8 cellular contexts compared by ENCODE assay signal in genomic region chr16:71461686-71462648, GRCh38. TPM values are rescaled to one million over a fixed set of nuclear protein-coding genes. Genes with fewer than 3 reads are reported as not detected.
DNase-seq lines count a peak whose midpoint lies in the region; ATAC-seq and TF ChIP-seq lines count a peak whose summit lies in the region.

ZNF23 (minus strand) TSS chr16:71462247; CDS start chr16:71456796, 5,451 bp downstream.

- H3K9ac ChIP-seq in liver (ENCODE audit: low read depth in 1 of 2, low read length in 2 of 2) = peak within 1 kb of the TSS; percentile 46 to 81

- TF ChIP-seq CTCF in liver (IDR thresholded peaks at IDR 0.05; ENCODE audit: low read depth, low read length, missing input control) = no peak

- peaks cover 0 to 12% (median 10%) of the 10 kb centered on the region in 4 donors for H3K4me1 ChIP-seq in liver (ENCODE audit: control insufficient read depth in 4 of 4, insufficient read depth in 4 of 4, low read length in 3 of 4)

- under 1% methylated on average over 52 of the region's 52 CpGs for WGBS in liver

- H3K9me3 ChIP-seq in liver (ENCODE audit: control insufficient read depth in 4 of 4, low read length in 3 of 4) = no peaks in the 10 kb centered on the region

- H3K4me3 ChIP-seq in liver (ENCODE audit: low read depth in 1 of 3, low read length in 3 of 3) = peak within 1 kb of the TSS; percentile 69 to 91 (median 87)

- H3K36me3 ChIP-seq in liver (ENCODE audit: control insufficient read depth in 4 of 4, insufficient read depth in 3 of 4, low read depth in 1 of 4, low read length in 3 of 4) = no peaks in the 10 kb centered on the region

- no peaks in the 10 kb centered on the region for H3K27me3 ChIP-seq in liver (ENCODE audit: control insufficient read depth in 4 of 4, insufficient read depth in 4 of 4, low read length in 3 of 4)

- ATAC-seq in GM18909 (IDR thresholded peaks at IDR 0.05; ENCODE audit: poor library complexity, unreplicated experiment) (peak; percentile 98), HG03159 (IDR thresholded peaks at IDR 0.05; ENCODE audit: unreplicated experiment) (peak; percentile 97)

- peak; percentile 6 to 28 for TF ChIP-seq RAD21 in liver (IDR thresholded peaks at IDR 0.05)

- peak within 1 kb of the TSS; percentile 69 to 86 for H3K27ac ChIP-seq in liver (ENCODE audit: low read depth in 1 of 2, low read length in 2 of 2)

- DNase-seq in Ammon's horn (ENCODE audit: low spot score) = peak; percentile 89
- DNase-seq in NCI-H524 (lab: John Stamatoyannopoulos, UW) = peak; percentile 60 to 82
- DNase-seq in activated CD4-positive, alpha-beta T cell treated with anti-CD3 and anti-CD28 coated beads, Interleukin-2, amount 50 U/mL, for 4 hours = peak; percentile 62 to 63
- peak; percentile 83 for DNase-seq in dermis blood vessel endothelial cell
- DNase-seq in stimulated activated CD4-positive, alpha-beta T cell treated with anti-CD3 and anti-CD28 coated beads, Interleukin-4, amount 100 ng/mL, for 1 hour = peak; percentile 79

TF ChIP-seq in liver, 16 proteins besides CTCF, POLR2A, EP300 and RAD21:
- TF ChIP-seq FOXA1 (IDR thresholded peaks at IDR 0.05) = no peak
- peak; percentile 89 for TF ChIP-seq REST (IDR thresholded peaks at IDR 0.05)
- TF ChIP-seq HNF4A (conservative IDR thresholded peaks at IDR 0.05) = peak in 1 of 2 donors; percentile 22
- TF ChIP-seq NR2F2 (IDR thresholded peaks at IDR 0.05) = peak; percentile 13
- TF ChIP-seq, protein P1, sequence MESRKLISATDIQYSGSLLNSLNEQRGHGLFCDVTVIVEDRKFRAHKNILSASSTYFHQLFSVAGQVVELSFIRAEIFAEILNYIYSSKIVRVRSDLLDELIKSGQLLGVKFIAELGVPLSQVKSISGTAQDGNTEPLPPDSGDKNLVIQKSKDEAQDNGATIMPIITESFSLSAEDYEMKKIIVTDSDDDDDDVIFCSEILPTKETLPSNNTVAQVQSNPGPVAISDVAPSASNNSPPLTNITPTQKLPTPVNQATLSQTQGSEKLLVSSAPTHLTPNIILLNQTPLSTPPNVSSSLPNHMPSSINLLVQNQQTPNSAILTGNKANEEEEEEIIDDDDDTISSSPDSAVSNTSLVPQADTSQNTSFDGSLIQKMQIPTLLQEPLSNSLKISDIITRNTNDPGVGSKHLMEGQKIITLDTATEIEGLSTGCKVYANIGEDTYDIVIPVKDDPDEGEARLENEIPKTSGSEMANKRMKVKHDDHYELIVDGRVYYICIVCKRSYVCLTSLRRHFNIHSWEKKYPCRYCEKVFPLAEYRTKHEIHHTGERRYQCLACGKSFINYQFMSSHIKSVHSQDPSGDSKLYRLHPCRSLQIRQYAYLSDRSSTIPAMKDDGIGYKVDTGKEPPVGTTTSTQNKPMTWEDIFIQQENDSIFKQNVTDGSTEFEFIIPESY (IDR thresholded peaks at IDR 0.05) = no peak
- TF ChIP-seq YY1 (IDR thresholded peaks at IDR 0.05) = peak; percentile 70
- peak in 1 of 2 donors; percentile 28 for TF ChIP-seq RXRA (IDR thresholded peaks at IDR 0.05)
- TF ChIP-seq SP1 (IDR thresholded peaks at IDR 0.05) = peak; percentile 14
- peak; percentile 88 to 98 for TF ChIP-seq GABPA (IDR thresholded peaks at IDR 0.05 in 1 of 2, conservative IDR thresholded peaks at IDR 0.05 in 1 of 2)
- no peak for TF ChIP-seq EGR1 (IDR thresholded peaks at IDR 0.05; ENCODE audit: low read depth in 2 of 2)
- TF ChIP-seq, protein P2, sequence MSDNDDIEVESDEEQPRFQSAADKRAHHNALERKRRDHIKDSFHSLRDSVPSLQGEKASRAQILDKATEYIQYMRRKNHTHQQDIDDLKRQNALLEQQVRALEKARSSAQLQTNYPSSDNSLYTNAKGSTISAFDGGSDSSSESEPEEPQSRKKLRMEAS (IDR thresholded peaks at IDR 0.05) = no peak
TF ChIP-seq in liver: peak in this region for 7.

RNA-seq across cellular contexts. Expression of gene ZNF23, which starts in this region (rescaled TPM):
- total RNA-seq in dermis blood vessel endothelial cell (5.1 and 5.6 TPM in 2 replicates), liver (1 to 10 TPM; 4.0 to 6.1 TPM)
- polyA plus RNA-seq in liver = 1 to 10 TPM; 1.5 to 2.3 TPM

Comparison
In these comparisons a context has a peak if more than half of its experiments do, and no peak if none do; other contexts are left out.
1. Peak in every context shown above with its lines: DNase-seq, ATAC-seq, H3K4me3 ChIP-seq and H3K27ac ChIP-seq.